Comparison of ENCODE assay signal across 1 cellular context in the genomic region with DNA sequence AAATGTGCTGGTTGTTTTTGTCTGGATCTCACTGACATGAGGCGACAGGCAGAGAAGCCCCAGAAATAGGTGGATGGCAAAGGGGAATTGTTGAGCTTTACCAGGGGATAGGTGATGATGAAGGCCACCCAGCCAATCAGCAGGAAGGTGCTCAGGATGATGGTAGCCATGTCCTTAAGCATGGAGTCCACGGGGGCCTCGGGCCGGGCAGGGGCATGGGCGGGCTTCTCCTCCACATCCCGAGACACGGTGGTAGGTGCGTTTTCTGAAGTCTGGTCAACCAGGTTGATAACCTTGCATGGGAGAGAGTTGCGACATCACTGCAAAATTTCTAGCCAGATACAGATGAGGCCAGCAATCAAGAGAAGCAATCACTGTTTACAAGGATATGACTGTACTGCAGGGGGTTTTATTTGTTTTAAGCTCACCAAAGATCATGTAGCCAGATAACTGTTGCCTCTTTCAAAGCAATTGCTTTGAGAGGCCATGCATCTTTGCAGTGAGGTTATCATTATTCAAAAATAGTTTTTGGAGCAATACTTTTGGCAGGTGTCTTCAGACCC.
TF ChIP-seq lines count a peak whose summit lies in the region.

No MANE protein-coding gene starts in this region.

TF ChIP-seq in liver, 16 proteins besides CTCF, POLR2A, EP300 and RAD21:
- peak; percentile 22 to 37 for TF ChIP-seq RXRA (IDR thresholded peaks at IDR 0.05)
- TF ChIP-seq, protein P1, sequence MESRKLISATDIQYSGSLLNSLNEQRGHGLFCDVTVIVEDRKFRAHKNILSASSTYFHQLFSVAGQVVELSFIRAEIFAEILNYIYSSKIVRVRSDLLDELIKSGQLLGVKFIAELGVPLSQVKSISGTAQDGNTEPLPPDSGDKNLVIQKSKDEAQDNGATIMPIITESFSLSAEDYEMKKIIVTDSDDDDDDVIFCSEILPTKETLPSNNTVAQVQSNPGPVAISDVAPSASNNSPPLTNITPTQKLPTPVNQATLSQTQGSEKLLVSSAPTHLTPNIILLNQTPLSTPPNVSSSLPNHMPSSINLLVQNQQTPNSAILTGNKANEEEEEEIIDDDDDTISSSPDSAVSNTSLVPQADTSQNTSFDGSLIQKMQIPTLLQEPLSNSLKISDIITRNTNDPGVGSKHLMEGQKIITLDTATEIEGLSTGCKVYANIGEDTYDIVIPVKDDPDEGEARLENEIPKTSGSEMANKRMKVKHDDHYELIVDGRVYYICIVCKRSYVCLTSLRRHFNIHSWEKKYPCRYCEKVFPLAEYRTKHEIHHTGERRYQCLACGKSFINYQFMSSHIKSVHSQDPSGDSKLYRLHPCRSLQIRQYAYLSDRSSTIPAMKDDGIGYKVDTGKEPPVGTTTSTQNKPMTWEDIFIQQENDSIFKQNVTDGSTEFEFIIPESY (IDR thresholded peaks at IDR 0.05), result no peak
TF ChIP-seq in liver: peak in this region for 1.
